Comparison of ENCODE assay signal across 8 cellular contexts in genomic region chr20:62120990-62121775, GRCh38. TPM values are rescaled to one million over a fixed set of nuclear protein-coding genes. Genes with fewer than 3 reads are reported as not detected.
DNase-seq lines count a peak whose midpoint lies in the region; ATAC-seq and TF ChIP-seq lines count a peak whose summit lies in the region.

No MANE protein-coding gene starts in this region.

- no peaks in the 10 kb centered on the region for H3K36me3 Mint-ChIP-seq in T-helper 17 cell (ENCODE audit: low read depth)
- peaks cover 3% of the 10 kb centered on the region for H3K36me3 Mint-ChIP-seq in osteocyte (ENCODE audit: unreplicated experiment)

- no peaks in the 10 kb centered on the region for H3K9me3 Mint-ChIP-seq in osteocyte (ENCODE audit: unreplicated experiment)

- H3K4me1 Mint-ChIP-seq in T-helper 17 cell (peaks cover 38% of the 10 kb centered on the region), osteocyte (ENCODE audit: unreplicated experiment) (peaks cover 25% of the 10 kb centered on the region)

- ATAC-seq in GM19023 (IDR thresholded peaks at IDR 0.05; ENCODE audit: unreplicated experiment) (peak; percentile 9), HG03139 (IDR thresholded peaks at IDR 0.05; ENCODE audit: unreplicated experiment) (peak; percentile 5), T-helper 17 cell (no peak)

- DNase-seq in AG10803 (ENCODE audit: low read depth) (peak; percentile 70), T-helper 17 cell (no peak), fibroblast of mammary gland (ENCODE audit: low read depth) (peak; percentile 73), osteocyte (ENCODE audit: extremely low spot score, unreplicated experiment) (no peak), activated gamma-delta T cell (lab: John Stamatoyannopoulos, UW) (no peak), NCI-H187 treated with DMSO at 0.1 percent for 48 hours (lab: John Stamatoyannopoulos, UW) (no peak)

- peak overlapping the region; percentile 87 for H3K27ac Mint-ChIP-seq in T-helper 17 cell
- H3K27ac Mint-ChIP-seq in osteocyte (ENCODE audit: unreplicated experiment) = peak overlapping the region; percentile 96

- no peaks in the 10 kb centered on the region for H3K27me3 Mint-ChIP-seq in T-helper 17 cell
- H3K27me3 Mint-ChIP-seq in osteocyte (ENCODE audit: unreplicated experiment) = peaks cover 23% of the 10 kb centered on the region

- no peaks in the 10 kb centered on the region for H3K9me3 ChIP-seq in T-helper 17 cell (ENCODE audit: control insufficient read depth, low read length, poor library complexity, severe bottlenecking)

- peak overlapping the region; percentile 72 for H3K4me3 ChIP-seq in AG10803 (ENCODE audit: low read length)
- H3K4me3 ChIP-seq in fibroblast of mammary gland (ENCODE audit: control insufficient read depth, low read depth, low read length) = peak overlapping the region; percentile 55

- TF ChIP-seq CTCF in AG10803 (conservative IDR thresholded peaks at IDR 0.05; ENCODE audit: low read length) (no peak), fibroblast of mammary gland (conservative IDR thresholded peaks at IDR 0.05; ENCODE audit: control insufficient read depth, insufficient read depth, low read depth, low read length) (no peak), osteocyte (IDR thresholded peaks at IDR 0.05) (no peak)

- H3K4me3 Mint-ChIP-seq in T-helper 17 cell (peak overlapping the region; percentile 89), osteocyte (ENCODE audit: unreplicated experiment) (peak overlapping the region; percentile 84)

RNA-seq across cellular contexts. Expression of gene LSM14B, which starts 1.1 kb away (rescaled TPM):
- 10 to 100 TPM; 32.3 to 34.1 TPM for total RNA-seq in T-helper 17 cell
- total RNA-seq in osteocyte = 67.8 and 68.7 TPM in 2 replicates

RNA-seq across cellular contexts. Expression of gene PSMA7, which starts 22.0 kb away (rescaled TPM):
- 100 to 1,000 TPM; 144 to 158 TPM for total RNA-seq in T-helper 17 cell
- total RNA-seq in osteocyte = 209 and 217 TPM in 2 replicates

RNA-seq across cellular contexts. Expression of gene SS18L1, which starts 22.4 kb away (rescaled TPM):
- 10 to 100 TPM; 13.1 to 16.0 TPM for total RNA-seq in T-helper 17 cell
- 18.3 and 19.9 TPM in 2 replicates for total RNA-seq in osteocyte

RNA-seq across cellular contexts. Expression of gene TAF4, which starts 55.5 kb away (rescaled TPM):
- 10 to 100 TPM; 17.8 to 19.5 TPM for total RNA-seq in T-helper 17 cell
- 17.3 and 22.8 TPM in 2 replicates for total RNA-seq in osteocyte

Comparison
In these comparisons a context has a peak if more than half of its experiments do, and no peak if none do; other contexts are left out.
1. DNase-seq: peak in AG10803 (single experiment) and fibroblast of mammary gland (single experiment); none in T-helper 17 cell (0 of 3), osteocyte (single experiment), activated gamma-delta T cell (single experiment) and NCI-H187 treated with DMSO at 0.1 percent for 48 hours (single experiment).